8 cellular contexts compared by ENCODE assay signal in genomic region chr2:168336786-168337388, GRCh38.
DNase-seq lines count a peak whose midpoint lies in the region; ATAC-seq lines count a peak whose summit lies in the region.

No MANE protein-coding gene starts in this region.

- intact Hi-C loops in right cardiac atrium (cut with DNase I) = no loop called here

- H3K27ac ChIP-seq in right cardiac atrium (ENCODE audit: low read length) = no peak overlapping the region

- peak; percentile 36 to 69 for ATAC-seq in right cardiac atrium
- ATAC-seq in GM19023 (IDR thresholded peaks at IDR 0.05; ENCODE audit: unreplicated experiment) = no peak

- DNase-seq in DMS153 (lab: John Stamatoyannopoulos, UW) = peak; percentile 66
- DNase-seq in H4 (ENCODE audit: low spot score) = peak; percentile 25
- DNase-seq in NCI-H345 treated with DMSO at 0.1 percent for 48 hours (lab: John Stamatoyannopoulos, UW; ENCODE audit: unreplicated experiment) = peak; percentile 46
- DNase-seq in activated T-cell treated with anti-CD3 and anti-CD28 coated beads for 48 hours (ENCODE audit: low read depth) = peak; percentile 35
- no peak for DNase-seq in right cardiac atrium
- peak; percentile 6 to 25 for DNase-seq in stimulated activated CD8-positive, alpha-beta memory T cell treated with anti-CD3 and anti-CD28 coated beads, Interleukin-2, amount 100 ng/mL, for 1 hour (ENCODE audit: low read depth in 2 of 2)
- no peak for DNase-seq in superior temporal gyrus (ENCODE audit: extremely low spot score)

- H3K4me3 ChIP-seq in right cardiac atrium (ENCODE audit: low read length) = no peak overlapping the region

- 67% methylated on average over 6 of the region's 6 CpGs for WGBS in right cardiac atrium

- no peaks in the 10 kb centered on the region for H3K9me3 ChIP-seq in right cardiac atrium (ENCODE audit: control insufficient read depth, low read length)

- no peaks in the 10 kb centered on the region for H3K4me1 ChIP-seq in right cardiac atrium (ENCODE audit: control insufficient read depth, insufficient read depth, low read length)

- no peaks in the 10 kb centered on the region for H3K27me3 ChIP-seq in right cardiac atrium (ENCODE audit: control insufficient read depth, insufficient read depth)

Comparison
In these comparisons a context has a peak if more than half of its experiments do, and no peak if none do; other contexts are left out.
1. DNase-seq: peak in DMS153 (single experiment), H4 (single experiment), NCI-H345 treated with DMSO at 0.1 percent for 48 hours (single experiment), activated T-cell treated with anti-CD3 and anti-CD28 coated beads for 48 hours (single experiment) and stimulated activated CD8-positive, alpha-beta memory T cell treated with anti-CD3 and anti-CD28 coated beads, Interleukin-2, amount 100 ng/mL, for 1 hour (2 of 2); none in right cardiac atrium (0 of 3) and superior temporal gyrus (single experiment).